8 cellular contexts compared by ENCODE assay signal in genomic region chr14:105033412-105033900, GRCh38. TPM values are rescaled to one million over a fixed set of nuclear protein-coding genes. Genes with fewer than 3 reads are reported as not detected.
DNase-seq lines count a peak whose midpoint lies in the region; ATAC-seq, FAIRE-seq and TF ChIP-seq lines count a peak whose summit lies in the region.
"Not testable (repeated sequence)": the region's sequence is repeated elsewhere in the genome, so short reads cannot be mapped to it uniquely, and the experiment has no call there.

No MANE protein-coding gene starts in this region.

- H3K4me1 Mint-ChIP-seq in activated CD8-positive, alpha-beta T cell treated with anti-CD3 and anti-CD28 coated beads, Interleukin-2, amount 10 ng/mL, durations not matched to agents 7 days and 5 days (ENCODE audit: low read depth), result peaks cover 15% of the 10 kb centered on the region
- peaks cover 12% of the 10 kb centered on the region for H3K4me1 Mint-ChIP-seq in neural crest cell
- peaks cover 25% of the 10 kb centered on the region for H3K4me1 Mint-ChIP-seq in stimulated activated naive CD8-positive, alpha-beta T cell treated with anti-CD3 and anti-CD28 coated beads, Interleukin-15, amount 100 ng/mL, for 72 hours

- not testable (repeated sequence) for H3K36me3 Mint-ChIP-seq in activated CD8-positive, alpha-beta T cell treated with anti-CD3 and anti-CD28 coated beads, Interleukin-2, amount 10 ng/mL, durations not matched to agents 7 days and 5 days (ENCODE audit: low read depth); neural crest cell (ENCODE audit: low read depth)

- H3K9me3 ChIP-seq in fibroblast of lung (ENCODE audit: control insufficient read depth, insufficient read depth, low read depth, low read length), result not testable (repeated sequence)

- not testable (repeated sequence) for H3K36me3 ChIP-seq in bronchial epithelial cell (ENCODE audit: control insufficient read depth, insufficient read depth, low read length); fibroblast of lung (ENCODE audit: control insufficient read depth, insufficient read depth, low read length)

- H3K4me2 ChIP-seq in fibroblast of lung (ENCODE audit: extremely low read depth, insufficient read depth, low read length), result not testable (repeated sequence)

- H3K4me3 Mint-ChIP-seq in activated CD8-positive, alpha-beta T cell treated with anti-CD3 and anti-CD28 coated beads, Interleukin-2, amount 10 ng/mL, durations not matched to agents 7 days and 5 days, result peak overlapping the region; percentile 75
- H3K4me3 Mint-ChIP-seq in neural crest cell, result peak overlapping the region; percentile 4
- peak overlapping the region; percentile 80 to 86 for H3K4me3 Mint-ChIP-seq in stimulated activated naive CD8-positive, alpha-beta T cell treated with anti-CD3 and anti-CD28 coated beads, Interleukin-15, amount 100 ng/mL, for 72 hours

- not testable (repeated sequence) for H3K4me1 ChIP-seq in fibroblast of lung (ENCODE audit: control insufficient read depth, extremely low read depth, insufficient read depth, low read length)

- peak overlapping the region; percentile 35 for H2AFZ ChIP-seq in fibroblast of lung (ENCODE audit: low read length)

- H3K4me3 ChIP-seq in AG04449 (ENCODE audit: low read depth, low read length) (peak overlapping the region; percentile 49), HFF-Myc (replicated peaks; ENCODE audit: low read depth, low read length) (peak overlapping the region; percentile 38), bronchial epithelial cell (ENCODE audit: low read depth, low read length) (peak overlapping the region; percentile 28), fibroblast of lung (replicated peaks in 1 of 4; ENCODE audit: control extremely low read depth in 1 of 4, insufficient read depth in 1 of 4, low read depth in 3 of 4, low read length in 4 of 4) (peak overlapping the region; percentile 19 to 58 (median 36))

- TF ChIP-seq CTCF in AG04449 (IDR thresholded peaks at IDR 0.05; ENCODE audit: insufficient read depth, low read length, missing control alignments); HFF-Myc (IDR thresholded peaks at IDR 0.05; ENCODE audit: low read depth, low read length, missing control alignments); bronchial epithelial cell (IDR thresholded peaks at IDR 0.05; ENCODE audit: insufficient read depth, low read length, severe bottlenecking); fibroblast of lung (conservative IDR thresholded peaks at IDR 0.05 in 1 of 2, IDR thresholded peaks at IDR 0.05 in 1 of 2; ENCODE audit: low read depth in 1 of 2, low read length in 2 of 2); neural crest cell (conservative IDR thresholded peaks at IDR 0.05): not testable (repeated sequence)

- H3K27ac ChIP-seq in fibroblast of lung (ENCODE audit: insufficient read depth, low read length), result not testable (repeated sequence)

- peak overlapping the region; percentile 84 for H3K27ac Mint-ChIP-seq in activated CD8-positive, alpha-beta T cell treated with anti-CD3 and anti-CD28 coated beads, Interleukin-2, amount 10 ng/mL, durations not matched to agents 7 days and 5 days
- H3K27ac Mint-ChIP-seq in neural crest cell (ENCODE audit: unreplicated experiment), result not testable (repeated sequence)
- peak overlapping the region in 1 of 2 donors; percentile 50 for H3K27ac Mint-ChIP-seq in stimulated activated naive CD8-positive, alpha-beta T cell treated with anti-CD3 and anti-CD28 coated beads, Interleukin-15, amount 100 ng/mL, for 72 hours

- not testable (repeated sequence) for H3K27me3 ChIP-seq in bronchial epithelial cell (ENCODE audit: control insufficient read depth, insufficient read depth, low read length); fibroblast of lung (ENCODE audit: control insufficient read depth, insufficient read depth, low read length)

- not testable (repeated sequence) for ATAC-seq in activated CD8-positive, alpha-beta T cell treated with anti-CD3 and anti-CD28 coated beads, Interleukin-2, amount 10 ng/mL, durations not matched to agents 7 days and 5 days; stimulated activated naive CD8-positive, alpha-beta T cell treated with anti-CD3 and anti-CD28 coated beads, Interleukin-15, amount 100 ng/mL, for 72 hours
- ATAC-seq in left colon, result peak; percentile 46

- intact Hi-C loops in left colon (cut with DNase I, micrococcal nuclease), result not testable (repeated sequence)

- H4K20me1 ChIP-seq in fibroblast of lung (ENCODE audit: control insufficient read depth, extremely low read depth, insufficient read depth, low read length), result not testable (repeated sequence)

- DNase-seq in AG04449 (ENCODE audit: low read depth, low spot score); HFF-Myc (ENCODE audit: extremely low read depth, low read depth); activated CD8-positive, alpha-beta T cell treated with anti-CD3 and anti-CD28 coated beads, Interleukin-2, amount 10 ng/mL, durations not matched to agents 7 days and 5 days; bronchial epithelial cell (ENCODE audit: low read depth); fibroblast of lung (ENCODE audit: low read depth in 2 of 2); neural crest cell (ENCODE audit: low read depth, low spot score); stimulated activated naive CD8-positive, alpha-beta T cell treated with anti-CD3 and anti-CD28 coated beads, Interleukin-15, amount 100 ng/mL, for 72 hours: not testable (repeated sequence)
- peak in 1 of 2 donors; percentile 43 for DNase-seq in left colon

- not testable (repeated sequence) for FAIRE-seq in bronchial epithelial cell (lab: Jason Lieb, UNC)

- not testable (repeated sequence) for H3K27me3 Mint-ChIP-seq in activated CD8-positive, alpha-beta T cell treated with anti-CD3 and anti-CD28 coated beads, Interleukin-2, amount 10 ng/mL, durations not matched to agents 7 days and 5 days (ENCODE audit: low read depth)
- peaks cover 40% of the 10 kb centered on the region for H3K27me3 Mint-ChIP-seq in neural crest cell (ENCODE audit: low read depth)
- H3K27me3 Mint-ChIP-seq in stimulated activated naive CD8-positive, alpha-beta T cell treated with anti-CD3 and anti-CD28 coated beads, Interleukin-15, amount 100 ng/mL, for 72 hours, result peaks cover 14% of the 10 kb centered on the region

- CTCF ChIA-PET in AG04449 (lab: Yijun Ruan, JAX), result interaction anchor here (9.3 to 17.4 kb wide), 2 partner anchors 12 to 58 kb away, joined by 57 to 211 read pairs; no protein-coding TSS in a partner anchor
- CTCF ChIA-PET in activated CD8-positive, alpha-beta T cell treated with anti-CD3 and anti-CD28 coated beads, Interleukin-2, amount 10 ng/mL, durations not matched to agents 7 days and 5 days (lab: Charles Lee), result interaction anchor here (1.4 to 4.6 kb wide), 2 partner anchors 12 to 57 kb away, joined by 3 to 32 read pairs; no protein-coding TSS in a partner anchor

- POLR2A ChIA-PET in AG04449 (lab: Yijun Ruan, JAX), result not testable (repeated sequence)
- POLR2A ChIA-PET in activated CD8-positive, alpha-beta T cell treated with anti-CD3 and anti-CD28 coated beads, Interleukin-2, amount 10 ng/mL, durations not matched to agents 7 days and 5 days (lab: Charles Lee), result interaction anchor here (1.7 kb wide), 1 partner anchor 13 kb away, joined by 7 read pairs; the partner anchor contains the start of gene CDCA4

- not testable (repeated sequence) for H3K9ac ChIP-seq in fibroblast of lung (ENCODE audit: insufficient read depth, low read length)

- H3K79me2 ChIP-seq in fibroblast of lung (ENCODE audit: control insufficient read depth, insufficient read depth, low read length), result not testable (repeated sequence)

- not testable (repeated sequence) for H3K9me3 Mint-ChIP-seq in activated CD8-positive, alpha-beta T cell treated with anti-CD3 and anti-CD28 coated beads, Interleukin-2, amount 10 ng/mL, durations not matched to agents 7 days and 5 days (ENCODE audit: insufficient read depth); neural crest cell; stimulated activated naive CD8-positive, alpha-beta T cell treated with anti-CD3 and anti-CD28 coated beads, Interleukin-15, amount 100 ng/mL, for 72 hours

RNA-seq across cellular contexts. Expression of gene CDCA4, which starts 12.6 kb away (rescaled TPM):
- total RNA-seq in activated CD8-positive, alpha-beta T cell treated with anti-CD3 and anti-CD28 coated beads, Interleukin-2, amount 10 ng/mL, durations not matched to agents 7 days and 5 days, result 10 to 100 TPM; 59.9 to 62.3 TPM
- total RNA-seq in bronchial epithelial cell, result 35.5 and 50.8 TPM in 2 replicates
- total RNA-seq in fibroblast of lung, result 7.9 and 8.0 TPM in 2 replicates
- polyA plus RNA-seq in fibroblast of lung, result 8.0 and 19.5 TPM in 2 replicates
- 9.1 and 21.3 TPM in 2 replicates for polyA plus RNA-seq in fibroblast of lung (2012)
- 8.1 and 23.3 TPM in 2 replicates for polyA minus RNA-seq in fibroblast of lung (ENCODE audit: low replicate concordance)
- 1 to 10 TPM; 5.2 to 6.5 TPM for total RNA-seq in left colon
- 55.0 and 58.2 TPM in 2 replicates for total RNA-seq in neural crest cell

RNA-seq across cellular contexts. Expression of gene GPR132, which starts 31.8 kb away (rescaled TPM):
- total RNA-seq in activated CD8-positive, alpha-beta T cell treated with anti-CD3 and anti-CD28 coated beads, Interleukin-2, amount 10 ng/mL, durations not matched to agents 7 days and 5 days, result 10 to 100 TPM; 35.7 to 40.4 TPM
- total RNA-seq in bronchial epithelial cell (0.13 TPM in 1 of 2 replicates, not detected in the other), fibroblast of lung (0.17 and 0.26 TPM in 2 replicates), left colon (1 to 10 TPM in 1 of 2 donors, under 1 TPM in 1; 0.73 to 3.4 TPM), neural crest cell (not detected in 2 replicates)
- not detected in 2 replicates for polyA plus RNA-seq in fibroblast of lung
- 0.05 TPM in 1 of 2 replicates, not detected in the other for polyA plus RNA-seq in fibroblast of lung (2012)
- not detected in 2 replicates for polyA minus RNA-seq in fibroblast of lung (ENCODE audit: low replicate concordance)

RNA-seq across cellular contexts. Expression of gene CLBA1, which starts 47.9 kb away (rescaled TPM):
- total RNA-seq in activated CD8-positive, alpha-beta T cell treated with anti-CD3 and anti-CD28 coated beads, Interleukin-2, amount 10 ng/mL, durations not matched to agents 7 days and 5 days, result under 1 TPM; 0.55 to 0.95 TPM
- 8.4 and 14.1 TPM in 2 replicates for total RNA-seq in bronchial epithelial cell
- 8.0 and 11.7 TPM in 2 replicates for total RNA-seq in fibroblast of lung
- polyA plus RNA-seq in fibroblast of lung, result 3.8 and 11.3 TPM in 2 replicates
- polyA plus RNA-seq in fibroblast of lung (2012), result 4.1 and 10.7 TPM in 2 replicates
- 3.0 and 5.8 TPM in 2 replicates for polyA minus RNA-seq in fibroblast of lung (ENCODE audit: low replicate concordance)
- total RNA-seq in left colon, result 1 to 10 TPM; 4.2 to 6.5 TPM
- 12.2 and 14.1 TPM in 2 replicates for total RNA-seq in neural crest cell

RNA-seq across cellular contexts. Expression of gene AHNAK2, which starts 55.3 kb away (rescaled TPM):
- total RNA-seq in activated CD8-positive, alpha-beta T cell treated with anti-CD3 and anti-CD28 coated beads, Interleukin-2, amount 10 ng/mL, durations not matched to agents 7 days and 5 days, result not detected
- total RNA-seq in bronchial epithelial cell (367 and 620 TPM in 2 replicates), fibroblast of lung (47.8 and 106 TPM in 2 replicates), left colon (10 to 100 TPM in 1 of 2 donors, 1 to 10 TPM in 1; 3.2 to 23.4 TPM), neural crest cell (1.4 TPM in 2 replicates)
- 6.6 and 30.5 TPM in 2 replicates for polyA plus RNA-seq in fibroblast of lung
- polyA plus RNA-seq in fibroblast of lung (2012), result 19.4 and 61.0 TPM in 2 replicates
- polyA minus RNA-seq in fibroblast of lung (ENCODE audit: low replicate concordance), result 42.9 and 144 TPM in 2 replicates

Comparison
In these comparisons a context has a peak if more than half of its experiments do, and no peak if none do; other contexts are left out.
1. H3K4me3 Mint-ChIP-seq: peak in every context shown above with its lines; median percentile 83 in stimulated activated naive CD8-positive, alpha-beta T cell treated with anti-CD3 and anti-CD28 coated beads, Interleukin-15, amount 100 ng/mL, for 72 hours; 75 in activated CD8-positive, alpha-beta T cell treated with anti-CD3 and anti-CD28 coated beads, Interleukin-2, amount 10 ng/mL, durations not matched to agents 7 days and 5 days; 4 in neural crest cell.
2. RNA of gene GPR132, which starts 31.8 kb away (total RNA-seq): 35.7 to 40.4 TPM in activated CD8-positive, alpha-beta T cell treated with anti-CD3 and anti-CD28 coated beads, Interleukin-2, amount 10 ng/mL, durations not matched to agents 7 days and 5 days; 0.73 to 3.4 TPM in left colon, 0.17 to 0.26 TPM in fibroblast of lung, 0.13 TPM in bronchial epithelial cell and not detected in neural crest cell; every median in the first group is over 4 times any median in the second.
3. Peak in every context shown above with its lines, with median percentiles within 50 percentile points of each other: H3K4me3 ChIP-seq.